Comparison of ENCODE assay signal across 9 cellular contexts in genomic region chr6:130019796-130020105, GRCh38. TPM values are rescaled to one million over a fixed set of nuclear protein-coding genes. Genes with fewer than 3 reads are reported as not detected.
DNase-seq lines count a peak whose midpoint lies in the region; ATAC-seq, FAIRE-seq and TF ChIP-seq lines count a peak whose summit lies in the region.
"Had no signal": no experiment of that assay in that cellular context is flagged by ENCODE, and none has a peak within 500 bp of the region (broad histone marks: within the 10 kb centered on the region; RNA-seq: fewer than 3 reads in every experiment).

No MANE protein-coding gene starts in this region.

- no peaks in the 10 kb centered on the region for H3K9me1 ChIP-seq in K562 (ENCODE audit: control insufficient read depth, insufficient read depth, low read length)

- H3K36me3 ChIP-seq in left ventricle myocardium inferior (no peaks in the 10 kb centered on the region), K562 (ENCODE audit: control insufficient read depth, insufficient read depth, low read length) (no peaks in the 10 kb centered on the region), lower lobe of right lung (no peaks in the 10 kb centered on the region), aorta (ENCODE audit: control insufficient read depth in 1 of 2, insufficient read depth in 2 of 2, low read length in 1 of 2) (peaks cover 0 to under 1% of the 10 kb centered on the region in 2 donors)

- H3K4me1 ChIP-seq in left ventricle myocardium inferior = peaks cover 23% of the 10 kb centered on the region
- H3K4me1 ChIP-seq in K562 (replicated peaks in 1 of 2; ENCODE audit: control insufficient read depth in 2 of 2, insufficient read depth in 2 of 2, low read length in 2 of 2) = peaks cover 0 to 15% of the 10 kb centered on the region in 2 experiments; a peak in 2 of 5 replicates
- H3K4me1 ChIP-seq in lower lobe of right lung = peaks cover 5% of the 10 kb centered on the region
- H3K4me1 ChIP-seq in aorta (ENCODE audit: control insufficient read depth in 1 of 2, insufficient read depth in 2 of 2, low read length in 2 of 2) = no peaks in the 10 kb centered on the region

- intact Hi-C loops in left ventricle myocardium inferior (cut with micrococcal nuclease) (loop anchor here (10.0 kb wide), 1 partner anchor 425 kb away; no protein-coding TSS in a partner anchor), left ventricle myocardium superior (cut with micrococcal nuclease) (loop anchor here (5.0 kb wide), 1 partner anchor 422 kb away; no protein-coding TSS in a partner anchor), K562 (cut with micrococcal nuclease) (loop anchor here (2.0 to 5.0 kb wide), 6 partner anchors 62 to 521 kb away; no protein-coding TSS in a partner anchor), lower lobe of right lung (cut with DNase I) (no loop called here), aorta (cut with DNase I) (loop anchor here (5.0 to 10.0 kb wide), 4 partner anchors 125 to 527 kb away; no protein-coding TSS in a partner anchor)

- TF ChIP-seq CTCF in left ventricle myocardium inferior (IDR thresholded peaks at IDR 0.05; ENCODE audit: borderline replicate concordance) = no peak
- TF ChIP-seq CTCF in K562 (IDR thresholded peaks at IDR 0.05 in 2 of 3, conservative IDR thresholded peaks at IDR 0.05 in 1 of 3; ENCODE audit: insufficient read depth in 2 of 3, low read depth in 1 of 3, low read length in 3 of 3) = no peak
- no peak for TF ChIP-seq CTCF in lower lobe of right lung (IDR thresholded peaks at IDR 0.05)

- FAIRE-seq in K562 (lab: Jason Lieb, UNC) = no peak
- no peak for FAIRE-seq in H54 (lab: Jason Lieb, UNC)
- FAIRE-seq: colon had no signal

- ATAC-seq in left ventricle myocardium superior = no peak
- no peak; the same call in 2 of the 3 replicates for ATAC-seq in K562
- no peak for ATAC-seq in lower lobe of right lung
- ATAC-seq in aorta (ENCODE audit: low FRiP score) = no peak
- no peak for ATAC-seq in GM19452 (IDR thresholded peaks at IDR 0.05; ENCODE audit: unreplicated experiment)

- H3K9me3 ChIP-seq in left ventricle myocardium inferior (replicated peaks) = no peaks in the 10 kb centered on the region
- H3K9me3 ChIP-seq in K562 (replicated peaks; ENCODE audit: control insufficient read depth, insufficient read depth, low read depth, low read length) = no peaks in the 10 kb centered on the region
- H3K9me3 ChIP-seq in lower lobe of right lung = no peaks in the 10 kb centered on the region
- H3K9me3 ChIP-seq in aorta (ENCODE audit: control insufficient read depth, low read length) = no peaks in the 10 kb centered on the region

- in situ Hi-C loops in K562 (cut with MboI) = loop anchor here (10.0 to 25.0 kb wide), 3 partner anchors 255 to 525 kb away; no protein-coding TSS in a partner anchor

- H4K20me1 ChIP-seq in K562 (replicated peaks; ENCODE audit: control insufficient read depth, insufficient read depth, low read length) = no peaks in the 10 kb centered on the region

- 2% methylated on average over 34 of the region's 59 CpGs for whole genome bisulfite sequencing in K562 (ENCODE audit: insufficient coverage, low coverage, missing lambda C conversion rate)
- WGBS in aorta, 2 donors = 1 to 2% methylated on average over 15 to 59 of the region's 59 CpGs

- CTCF ChIA-PET in K562 (lab: Yijun Ruan, JAX; ENCODE audit: low intra/inter-chr PET ratio) = interaction anchor here (0.9 to 2.6 kb wide), 3 partner anchors 10 to 422 kb away, joined by 4 to 10 read pairs (median 8); no protein-coding TSS in a partner anchor

- peak overlapping the region; percentile 86 for H3K4me2 ChIP-seq in K562 (ENCODE audit: insufficient read depth, low read length)

- H3K4me3 ChIP-seq in left ventricle myocardium inferior (peak overlapping the region; percentile 90), K562 (peak overlapping the region; percentile 68), lower lobe of right lung (peak overlapping the region; percentile 81), aorta (ENCODE audit: low read length in 2 of 2) (peak overlapping the region; percentile 79 to 92)

- peak overlapping the region; percentile 81 for H3K27ac ChIP-seq in left ventricle myocardium inferior (replicated peaks)
- H3K27ac ChIP-seq in K562 (ENCODE audit: extremely low read depth, low read depth, low read length) = peak overlapping the region; percentile 67; the same call in 1 of the 3 replicates
- peak overlapping the region; percentile 82 for H3K27ac ChIP-seq in lower lobe of right lung
- no peak overlapping the region for H3K27ac ChIP-seq in aorta (ENCODE audit: low read depth in 1 of 2, low read length in 2 of 2)

- peak overlapping the region; percentile 74 to 98 for H3K9ac ChIP-seq in K562 (ENCODE audit: insufficient read depth in 1 of 2, low read depth in 2 of 2, low read length in 2 of 2)

- no peaks in the 10 kb centered on the region for H3K27me3 ChIP-seq in left ventricle myocardium inferior (ENCODE audit: low read depth)
- H3K27me3 ChIP-seq in K562 (ENCODE audit: control insufficient read depth in 2 of 2, insufficient read depth in 2 of 2, low read length in 2 of 2) = no peaks in the 10 kb centered on the region
- no peaks in the 10 kb centered on the region for H3K27me3 ChIP-seq in lower lobe of right lung (ENCODE audit: low read depth)
- H3K27me3 ChIP-seq in aorta (ENCODE audit: control insufficient read depth in 1 of 2, insufficient read depth in 2 of 2, low read length in 1 of 2) = no peaks in the 10 kb centered on the region

- peak overlapping the region; percentile 92 for H2AFZ ChIP-seq in K562 (ENCODE audit: low read depth, low read length)

- no peaks in the 10 kb centered on the region for H3K79me2 ChIP-seq in K562 (ENCODE audit: control insufficient read depth, insufficient read depth, low read length)

- no peak for DNase-seq in left ventricle myocardium inferior
- no peak for DNase-seq in left ventricle myocardium superior
- peak; percentile 11 to 56 (median 38) for DNase-seq in K562 (ENCODE audit: extremely low read depth in 1 of 4, low spot score in 3 of 4)
- DNase-seq in lower lobe of right lung = no peak
- DNase-seq in aorta = no peak
- DNase-seq in H54 (ENCODE audit: insufficient read length, low spot score) = no peak
- no peak for DNase-seq in pons (ENCODE audit: low spot score)

- POLR2A ChIA-PET in K562 (lab: Yijun Ruan, JAX) = interaction anchor here (0.6 kb wide), 1 partner anchor 222 kb away, joined by 3 read pairs; no protein-coding TSS in a partner anchor

- no TSS peak for BruUV-seq in K562 (replicated peaks; lab: Mats Ljungman, UMichigan)

- no peak for TF ChIP-seq RAD21 in K562 (CRISPR knock-in tag; conservative IDR thresholded peaks at IDR 0.05 in 1 of 2, IDR thresholded peaks at IDR 0.05 in 1 of 2)

- TF ChIP-seq POLR2A in K562 (conservative IDR thresholded peaks at IDR 0.05) (no peak), H54 (IDR thresholded peaks at IDR 0.05; ENCODE audit: low read depth, low read length) (no peak)

- TF ChIP-seq EP300 in K562 (IDR thresholded peaks at IDR 0.05; ENCODE audit: low read length) = no peak

TF ChIP-seq in K562, 482 proteins besides CTCF, POLR2A, EP300 and RAD21 (continues in another document):
- TF ChIP-seq MYC (IDR thresholded peaks at IDR 0.05; ENCODE audit: low read depth, low read length) (no peak), MYC (CRISPR knock-in tag; IDR thresholded peaks at IDR 0.05; ENCODE audit: borderline replicate concordance, low read depth) (no peak), RFX1 (IDR thresholded peaks at IDR 0.05) (no peak), YBX1 (IDR thresholded peaks at IDR 0.05) (no peak), PRPF4 (IDR thresholded peaks at IDR 0.05; ENCODE audit: insufficient read depth, low read depth, low read length, poor library complexity, severe bottlenecking) (no peak), SMARCE1 (IDR thresholded peaks at IDR 0.05) (no peak), MYBL2 (IDR thresholded peaks at IDR 0.05; ENCODE audit: low read depth) (no peak), MYBL2 (CRISPR knock-in tag; IDR thresholded peaks at IDR 0.05; ENCODE audit: borderline replicate concordance) (no peak), TSC22D4 (tag; IDR thresholded peaks at IDR 0.05) (no peak), HLTF (IDR thresholded peaks at IDR 0.05) (no peak), PHB (CRISPR knock-in tag; IDR thresholded peaks at IDR 0.05) (no peak)

RNA-seq across cellular contexts. Expression of gene L3MBTL3, which starts 1.4 kb away (rescaled TPM):
- total RNA-seq in left ventricle myocardium inferior = 3.2 TPM
- total RNA-seq in left ventricle myocardium superior = 4.3 TPM
- total RNA-seq in K562 (2011; cell fraction: chromatin; rRNA removed; ENCODE audit: low replicate concordance) = 6.6 and 24.9 TPM in 2 replicates
- 3.2 and 6.4 TPM in 2 replicates for total RNA-seq in K562 (2011; cell fraction: nucleolus; rRNA removed)
- 3.6 and 10.3 TPM in 2 replicates for total RNA-seq in K562 (2011; cell fraction: nucleoplasm; rRNA removed)
- 2.3 TPM in 2 replicates for total RNA-seq in K562 (2014; rRNA removed)
- total RNA-seq in K562 (2014; rRNA removed; fragmentation: Illumina TruSeq; extraction: Trizol) = 5.2 and 5.3 TPM in 2 replicates
- total RNA-seq in K562 (2015; rRNA removed; fragmentation: Illumina TruSeq; extraction: Trizol) = 3.7 and 4.5 TPM in 2 replicates
- total RNA-seq in K562 (2021) = 5.7 and 5.9 TPM in 2 replicates
- polyA plus RNA-seq in K562 (2011; rRNA removed) = 5.1 and 6.9 TPM in 2 replicates
- polyA plus RNA-seq in K562 (2011; cell fraction: cytosol; rRNA removed) = 1.0 and 2.3 TPM in 2 replicates
- 14.6 and 18.2 TPM in 2 replicates for polyA plus RNA-seq in K562 (2011; cell fraction: nucleus; rRNA removed)
- 3.1 and 3.4 TPM in 2 replicates for polyA plus RNA-seq in K562 (2012)
- polyA plus RNA-seq in K562 (2014; fragmentation: Illumina TruSeq; extraction: Trizol) = 4.9 and 6.1 TPM in 2 replicates
- 1 to 10 TPM in 1 of 2 experiments, under 1 TPM in 1; 0.83 to 5.4 TPM for polyA plus RNA-seq in K562 (2014; fragmentation: Nextera tagmentation; extraction: Ambion mirVana)
- polyA plus RNA-seq in K562 (2014; rRNA removed) = 6.6 and 8.1 TPM in 2 replicates
- 3.5 and 6.2 TPM in 2 replicates for polyA minus RNA-seq in K562 (2011; rRNA and poly(A)+ RNA removed)
- 2.1 and 3.9 TPM in 2 replicates for polyA minus RNA-seq in K562 (2011; cell fraction: cytosol; rRNA and poly(A)+ RNA removed)
- 5.5 and 7.3 TPM in 2 replicates for polyA minus RNA-seq in K562 (2011; cell fraction: nucleus; rRNA and poly(A)+ RNA removed)
- total RNA-seq in lower lobe of right lung = 11.8 TPM
- 10 to 100 TPM; 11.8 to 14.1 TPM for total RNA-seq in aorta
- polyA plus RNA-seq in aorta = 10 to 100 TPM in 1 of 2 donors, 1 to 10 TPM in 1; 3.8 to 11.5 TPM

Comparison
In these comparisons a context has a peak if more than half of its experiments do, and no peak if none do; other contexts are left out.
1. DNase-seq: peak in K562 (4 of 4); none in left ventricle myocardium inferior (single experiment), left ventricle myocardium superior (single experiment), lower lobe of right lung (single experiment), aorta (0 of 2), H54 (single experiment) and pons (single experiment).
2. H3K27ac ChIP-seq: peak in left ventricle myocardium inferior (single experiment), K562 (single experiment) and lower lobe of right lung (single experiment); none in aorta (0 of 2).
3. Peak in every context shown above with its lines, with median percentiles within 50 percentile points of each other: H3K4me3 ChIP-seq.